ENCODE assay signal across 21 cellular contexts in genomic region chr7:3067606-3068005, GRCh38. TPM values are rescaled to one million over a fixed set of nuclear protein-coding genes. Genes with fewer than 3 reads are reported as not detected.
DNase-seq lines count a peak whose midpoint lies in the region; ATAC-seq and TF ChIP-seq lines count a peak whose summit lies in the region.
"Had no signal": no experiment of that assay in that cellular context is flagged by ENCODE, and none has a peak within 500 bp of the region (broad histone marks: within the 10 kb centered on the region; RNA-seq: fewer than 3 reads in every experiment).

No MANE protein-coding gene starts in this region.

- POLR2A ChIA-PET in activated CD4-positive, alpha-beta T cell treated with anti-CD3 and anti-CD28 coated beads for 36 hours (lab: Charles Lee), result no interaction called here

- peaks cover 77% of the 10 kb centered on the region for H3K4me1 Mint-ChIP-seq in activated CD4-positive, alpha-beta T cell treated with anti-CD3 and anti-CD28 coated beads for 36 hours
- peaks cover 78% of the 10 kb centered on the region for H3K4me1 Mint-ChIP-seq in activated naive CD8-positive, alpha-beta T cell treated with anti-CD3 and anti-CD28 coated beads, Interleukin-2, amount 50 U/mL, for 24 hours

- DNase-seq in activated CD4-positive, alpha-beta T cell treated with anti-CD3 and anti-CD28 coated beads for 36 hours, result no peak
- no peak for DNase-seq in activated CD4-positive, alpha-beta T cell treated with anti-CD3 and anti-CD28 coated beads for 1 hour
- peak; percentile 23 for DNase-seq in activated naive CD8-positive, alpha-beta T cell treated with anti-CD3 and anti-CD28 coated beads, Interleukin-2, amount 50 U/mL, for 24 hours
- no peak for DNase-seq in stimulated activated naive CD8-positive, alpha-beta T cell treated with anti-CD3 and anti-CD28 coated beads, Interleukin-15, Interleukin-2, amounts not matched to agents 100 U/mL and 50 U/mL, for 24 hours
- no peak for DNase-seq in KBM-7
- no peak for DNase-seq in GM10266 (ENCODE audit: extremely low spot score)
- DNase-seq: 8988T; brain microvascular endothelial cell; erythroblast; IMR-90; left ventricle myocardium inferior; NCI-H1930; NCI-H446; NK-92 treated with Interleukin-12 subunit alpha and Interleukin-12 subunit beta, amount 100 ng/mL, for 24 hours; ovary; RPMI8226; stimulated activated CD4-positive, alpha-beta T cell treated with anti-CD3 and anti-CD28 coated beads, Interleukin-2, amount 100 ng/mL, for 48 hours; thyroid gland had no signal

- no peaks in the 10 kb centered on the region for H3K27me3 Mint-ChIP-seq in activated CD4-positive, alpha-beta T cell treated with anti-CD3 and anti-CD28 coated beads for 36 hours
- no peaks in the 10 kb centered on the region for H3K27me3 Mint-ChIP-seq in activated naive CD8-positive, alpha-beta T cell treated with anti-CD3 and anti-CD28 coated beads, Interleukin-2, amount 50 U/mL, for 24 hours

- H3K4me3 Mint-ChIP-seq in activated CD4-positive, alpha-beta T cell treated with anti-CD3 and anti-CD28 coated beads for 36 hours, result no peak overlapping the region
- peak overlapping the region; percentile 35 for H3K4me3 Mint-ChIP-seq in activated naive CD8-positive, alpha-beta T cell treated with anti-CD3 and anti-CD28 coated beads, Interleukin-2, amount 50 U/mL, for 24 hours

- ATAC-seq in activated CD4-positive, alpha-beta T cell treated with anti-CD3 and anti-CD28 coated beads for 36 hours, result no peak
- peak; percentile 12 for ATAC-seq in HG03060 (IDR thresholded peaks at IDR 0.05; ENCODE audit: low read depth, unreplicated experiment)
- peak; percentile 23 for ATAC-seq in activated naive CD8-positive, alpha-beta T cell treated with anti-CD3 and anti-CD28 coated beads, Interleukin-2, amount 50 U/mL, for 24 hours
- ATAC-seq in stimulated activated naive CD8-positive, alpha-beta T cell treated with anti-CD3 and anti-CD28 coated beads, Interleukin-15, Interleukin-2, amounts not matched to agents 100 U/mL and 50 U/mL, for 24 hours, result peak; percentile 19
- no peak for ATAC-seq in HG02623 (IDR thresholded peaks at IDR 0.05; ENCODE audit: unreplicated experiment)
- ATAC-seq: gastroesophageal sphincter had no signal

- H3K36me3 Mint-ChIP-seq in activated CD4-positive, alpha-beta T cell treated with anti-CD3 and anti-CD28 coated beads for 36 hours (ENCODE audit: low read depth), result no peaks in the 10 kb centered on the region
- H3K36me3 Mint-ChIP-seq in activated naive CD8-positive, alpha-beta T cell treated with anti-CD3 and anti-CD28 coated beads, Interleukin-2, amount 50 U/mL, for 24 hours (ENCODE audit: low read depth), result peaks cover 3% of the 10 kb centered on the region

- TF ChIP-seq CTCF in GM10266 (IDR thresholded peaks at IDR 0.05; ENCODE audit: control insufficient read depth, insufficient read depth, low read depth, missing control alignments), result no peak

- CTCF ChIA-PET in activated CD4-positive, alpha-beta T cell treated with anti-CD3 and anti-CD28 coated beads for 36 hours (lab: Charles Lee), result interaction anchor here (1.0 to 6.9 kb wide), 8 partner anchors 14 to 89 kb away, joined by 3 to 87 read pairs (median 8); no protein-coding TSS in a partner anchor

- in situ Hi-C loops in KBM-7 (cut with MboI; ENCODE audit: low pct_unique_long_range_greater_than_20kb, low sequenced_read_pairs), result no loop called here

- peaks cover 19% of the 10 kb centered on the region for H3K9me3 Mint-ChIP-seq in activated CD4-positive, alpha-beta T cell treated with anti-CD3 and anti-CD28 coated beads for 36 hours (ENCODE audit: low read depth)
- H3K9me3 Mint-ChIP-seq in activated naive CD8-positive, alpha-beta T cell treated with anti-CD3 and anti-CD28 coated beads, Interleukin-2, amount 50 U/mL, for 24 hours, result peaks cover 18% of the 10 kb centered on the region

- intact Hi-C loops in activated CD4-positive, alpha-beta T cell treated with anti-CD3 and anti-CD28 coated beads for 36 hours (cut with DNase I, micrococcal nuclease), result loop anchor here in 1 of 2 experiments (10.0 kb wide), 1 partner anchor 513 kb away; the partner anchor contains the start of genes BRAT1 and IQCE

- peak overlapping the region; percentile 49 for H3K27ac Mint-ChIP-seq in activated CD4-positive, alpha-beta T cell treated with anti-CD3 and anti-CD28 coated beads for 36 hours
- H3K27ac Mint-ChIP-seq in activated naive CD8-positive, alpha-beta T cell treated with anti-CD3 and anti-CD28 coated beads, Interleukin-2, amount 50 U/mL, for 24 hours, result peak overlapping the region; percentile 84

RNA-seq across cellular contexts. Expression of gene CARD11, which starts 23.9 kb away (rescaled TPM):
- 100 to 1,000 TPM; 108 to 118 TPM for total RNA-seq in activated CD4-positive, alpha-beta T cell treated with anti-CD3 and anti-CD28 coated beads for 36 hours

Comparison
In these comparisons a context has a peak if more than half of its experiments do, and no peak if none do; other contexts are left out.
1. ATAC-seq: peak in HG03060 (single experiment), activated naive CD8-positive, alpha-beta T cell treated with anti-CD3 and anti-CD28 coated beads, Interleukin-2, amount 50 U/mL, for 24 hours (single experiment) and stimulated activated naive CD8-positive, alpha-beta T cell treated with anti-CD3 and anti-CD28 coated beads, Interleukin-15, Interleukin-2, amounts not matched to agents 100 U/mL and 50 U/mL, for 24 hours (single experiment); none in activated CD4-positive, alpha-beta T cell treated with anti-CD3 and anti-CD28 coated beads for 36 hours (single experiment) and HG02623 (single experiment).